Comparison of ENCODE assay signal across 14 cellular contexts in genomic region chr5:54470191-54470590, GRCh38. TPM values are rescaled to one million over a fixed set of nuclear protein-coding genes. Genes with fewer than 3 reads are reported as not detected.
A peak's percentile ranks its signal among the peaks of the same experiment; 100 is the strongest.
DNase-seq lines count a peak whose midpoint lies in the region; ATAC-seq and TF ChIP-seq lines count a peak whose summit lies in the region.
"Had no signal": no experiment of that assay in that cellular context is flagged by ENCODE, and none has a peak within 500 bp of the region (broad histone marks: within the 10 kb centered on the region; RNA-seq: fewer than 3 reads in every experiment).

No MANE protein-coding gene starts in this region.

- no peaks in the 10 kb centered on the region for H3K27me3 ChIP-seq in BLaER1
- no peaks in the 10 kb centered on the region for H3K27me3 ChIP-seq in endodermal cell (ENCODE audit: control insufficient read depth, insufficient read depth, low read length, poor library complexity, severe bottlenecking)
- no peaks in the 10 kb centered on the region for H3K27me3 ChIP-seq in ovary

- no peak overlapping the region for H3K27ac ChIP-seq in BLaER1
- no peak overlapping the region for H3K27ac ChIP-seq in endodermal cell (ENCODE audit: low read depth, low read length)
- H3K27ac ChIP-seq in ovary, result peak overlapping the region in 1 of 2 donors; percentile 1
- H3K27ac ChIP-seq: SK-N-MC had no signal

- CTCF ChIA-PET in activated CD8-positive, alpha-beta T cell treated with anti-CD3 and anti-CD28 coated beads for 36 hours (lab: Charles Lee), result interaction anchor here (3.7 kb wide), 1 partner anchor 19 kb away, joined by 20 read pairs; no protein-coding TSS in a partner anchor

- no peak overlapping the region for H3K4me3 Mint-ChIP-seq in endodermal cell
- no peak overlapping the region for H3K4me3 Mint-ChIP-seq in activated naive CD8-positive, alpha-beta T cell treated with anti-CD3 and anti-CD28 coated beads, Interleukin-2, amount 50 U/mL, for 24 hours
- H3K4me3 Mint-ChIP-seq in stimulated activated naive CD8-positive, alpha-beta T cell treated with anti-CD3 and anti-CD28 coated beads, Interleukin-15, amount 100 ng/mL, for 72 hours, result no peak overlapping the region
- H3K4me3 Mint-ChIP-seq in activated CD8-positive, alpha-beta T cell treated with anti-CD3 and anti-CD28 coated beads for 36 hours, result no peak overlapping the region

- H3K27ac Mint-ChIP-seq in endodermal cell, result no peak overlapping the region
- no peak overlapping the region for H3K27ac Mint-ChIP-seq in activated naive CD8-positive, alpha-beta T cell treated with anti-CD3 and anti-CD28 coated beads, Interleukin-2, amount 50 U/mL, for 24 hours
- H3K27ac Mint-ChIP-seq in stimulated activated naive CD8-positive, alpha-beta T cell treated with anti-CD3 and anti-CD28 coated beads, Interleukin-15, amount 100 ng/mL, for 72 hours, result no peak overlapping the region
- no peak overlapping the region for H3K27ac Mint-ChIP-seq in activated CD8-positive, alpha-beta T cell treated with anti-CD3 and anti-CD28 coated beads for 36 hours

- peak; percentile 30 for DNase-seq in LHCN-M2 (ENCODE audit: low read depth)
- no peak for DNase-seq in endodermal cell
- DNase-seq in ovary, result no peak
- no peak for DNase-seq in activated naive CD8-positive, alpha-beta T cell treated with anti-CD3 and anti-CD28 coated beads, Interleukin-2, amount 50 U/mL, for 24 hours
- DNase-seq in stimulated activated naive CD8-positive, alpha-beta T cell treated with anti-CD3 and anti-CD28 coated beads, Interleukin-15, amount 100 ng/mL, for 72 hours, result no peak
- no peak for DNase-seq in GM19240 (ENCODE audit: insufficient read length, low spot score)
- DNase-seq in activated CD8-positive, alpha-beta T cell treated with anti-CD3 and anti-CD28 coated beads for 36 hours, result no peak
- DNase-seq: activated T-cell treated with anti-CD3 and anti-CD28 coated beads, Interleukin-2, amount 50 U/mL, for 48 hours; COR-L47; midbrain; NCI-H1930; retina had no signal

- H3K36me3 ChIP-seq in BLaER1, result no peaks in the 10 kb centered on the region
- H3K36me3 ChIP-seq in endodermal cell (ENCODE audit: control insufficient read depth, insufficient read depth, low read length), result no peaks in the 10 kb centered on the region
- no peaks in the 10 kb centered on the region for H3K36me3 ChIP-seq in ovary

- WGBS in endodermal cell (ENCODE audit: insufficient coverage in 1 of 2, insufficient read length in 1 of 2), 2 experiments, result 88% methylated on average over 2 of the region's 2 CpGs; no CpG with 5 or more reads in 1 of the 2 experiments
- WGBS in ovary, 3 donors, result 3 to 10% (median 7%) methylated on average over 2 of the region's 2 CpGs

- no peak overlapping the region for H3K4me3 ChIP-seq in BLaER1
- peak overlapping the region; percentile 61 for H3K4me3 ChIP-seq in endodermal cell (ENCODE audit: low read length)
- peak overlapping the region; percentile 19 for H3K4me3 ChIP-seq in ovary
- H3K4me3 ChIP-seq: SK-N-MC had no signal

- ATAC-seq in activated naive CD8-positive, alpha-beta T cell treated with anti-CD3 and anti-CD28 coated beads, Interleukin-2, amount 50 U/mL, for 24 hours, result no peak
- ATAC-seq in stimulated activated naive CD8-positive, alpha-beta T cell treated with anti-CD3 and anti-CD28 coated beads, Interleukin-15, amount 100 ng/mL, for 72 hours, result no peak
- ATAC-seq in activated CD8-positive, alpha-beta T cell treated with anti-CD3 and anti-CD28 coated beads for 36 hours, result no peak

- intact Hi-C loops in ovary (cut with DNase I), result no loop called here
- intact Hi-C loops in activated CD8-positive, alpha-beta T cell treated with anti-CD3 and anti-CD28 coated beads for 36 hours (cut with micrococcal nuclease), result no loop called here

- TF ChIP-seq POLR2A in ovary (IDR thresholded peaks at IDR 0.05), result no peak

- TF ChIP-seq EP300 in ovary (IDR thresholded peaks at IDR 0.05), result no peak

- H3K9me3 Mint-ChIP-seq in endodermal cell, result no peaks in the 10 kb centered on the region
- no peaks in the 10 kb centered on the region for H3K9me3 Mint-ChIP-seq in activated naive CD8-positive, alpha-beta T cell treated with anti-CD3 and anti-CD28 coated beads, Interleukin-2, amount 50 U/mL, for 24 hours
- H3K9me3 Mint-ChIP-seq in stimulated activated naive CD8-positive, alpha-beta T cell treated with anti-CD3 and anti-CD28 coated beads, Interleukin-15, amount 100 ng/mL, for 72 hours, result no peaks in the 10 kb centered on the region
- peaks cover 2% of the 10 kb centered on the region for H3K9me3 Mint-ChIP-seq in activated CD8-positive, alpha-beta T cell treated with anti-CD3 and anti-CD28 coated beads for 36 hours

- H3K27me3 Mint-ChIP-seq in endodermal cell (ENCODE audit: insufficient read depth), result no peaks in the 10 kb centered on the region
- peaks cover 1% of the 10 kb centered on the region for H3K27me3 Mint-ChIP-seq in activated naive CD8-positive, alpha-beta T cell treated with anti-CD3 and anti-CD28 coated beads, Interleukin-2, amount 50 U/mL, for 24 hours
- H3K27me3 Mint-ChIP-seq in stimulated activated naive CD8-positive, alpha-beta T cell treated with anti-CD3 and anti-CD28 coated beads, Interleukin-15, amount 100 ng/mL, for 72 hours, result peaks cover 8% of the 10 kb centered on the region
- peaks cover 3% of the 10 kb centered on the region for H3K27me3 Mint-ChIP-seq in activated CD8-positive, alpha-beta T cell treated with anti-CD3 and anti-CD28 coated beads for 36 hours

- H3K4me1 ChIP-seq in BLaER1 (peaks cover 19% of the 10 kb centered on the region), endodermal cell (ENCODE audit: control insufficient read depth, insufficient read depth, low read length) (peaks cover 16% of the 10 kb centered on the region), ovary (ENCODE audit: insufficient read depth) (peaks cover 4% of the 10 kb centered on the region)

- POLR2A ChIA-PET in activated CD8-positive, alpha-beta T cell treated with anti-CD3 and anti-CD28 coated beads for 36 hours (lab: Charles Lee), result no interaction called here

- H3K9ac ChIP-seq in BLaER1 (no peak overlapping the region), endodermal cell (ENCODE audit: extremely low read depth, low read length, poor library complexity, severe bottlenecking) (no peak overlapping the region)

- H3K36me3 Mint-ChIP-seq in endodermal cell (ENCODE audit: low read depth), result no peaks in the 10 kb centered on the region
- no peaks in the 10 kb centered on the region for H3K36me3 Mint-ChIP-seq in activated naive CD8-positive, alpha-beta T cell treated with anti-CD3 and anti-CD28 coated beads, Interleukin-2, amount 50 U/mL, for 24 hours (ENCODE audit: low read depth)
- H3K36me3 Mint-ChIP-seq in activated CD8-positive, alpha-beta T cell treated with anti-CD3 and anti-CD28 coated beads for 36 hours (ENCODE audit: low read depth), result no peaks in the 10 kb centered on the region

- TF ChIP-seq CTCF in endodermal cell (conservative IDR thresholded peaks at IDR 0.05), result no peak
- no peak for TF ChIP-seq CTCF in ovary (IDR thresholded peaks at IDR 0.05)
- no peak for TF ChIP-seq CTCF in activated CD8-positive, alpha-beta T cell treated with anti-CD3 and anti-CD28 coated beads for 36 hours (IDR thresholded peaks at IDR 0.05)

- peaks cover 21% of the 10 kb centered on the region for H3K4me1 Mint-ChIP-seq in endodermal cell
- H3K4me1 Mint-ChIP-seq in activated naive CD8-positive, alpha-beta T cell treated with anti-CD3 and anti-CD28 coated beads, Interleukin-2, amount 50 U/mL, for 24 hours, result peaks cover 7% of the 10 kb centered on the region
- peaks cover 8% of the 10 kb centered on the region for H3K4me1 Mint-ChIP-seq in stimulated activated naive CD8-positive, alpha-beta T cell treated with anti-CD3 and anti-CD28 coated beads, Interleukin-15, amount 100 ng/mL, for 72 hours
- peaks cover 4% of the 10 kb centered on the region for H3K4me1 Mint-ChIP-seq in activated CD8-positive, alpha-beta T cell treated with anti-CD3 and anti-CD28 coated beads for 36 hours (ENCODE audit: low read depth)

- H3K9me3 ChIP-seq in BLaER1, result peaks cover 16% of the 10 kb centered on the region
- no peaks in the 10 kb centered on the region for H3K9me3 ChIP-seq in endodermal cell (ENCODE audit: control insufficient read depth, low read length)
- H3K9me3 ChIP-seq in ovary, result no peaks in the 10 kb centered on the region

- peak overlapping the region; percentile 46 for H3K4me2 ChIP-seq in BLaER1

- H4K20me1 ChIP-seq in BLaER1, result no peaks in the 10 kb centered on the region

RNA-seq across cellular contexts. Expression of gene HSPB3, which starts 14.7 kb away (rescaled TPM):
- 13.3 and 30.5 TPM in 2 replicates for total RNA-seq in LHCN-M2 (2014; rRNA removed)
- polyA plus RNA-seq in LHCN-M2 (2012), result 75.8 TPM
- not detected for total RNA-seq in endodermal cell
- polyA plus RNA-seq in endodermal cell (2013, experiment 1 of 2), result not detected
- polyA plus RNA-seq in endodermal cell (2013, experiment 2 of 2), result not detected
- total RNA-seq in ovary, result 1 to 10 TPM in 4 of 7 donors, under 1 TPM in 1, not detected in 2; 0.58 to 3.7 (median 1.2) TPM
- polyA plus RNA-seq in ovary, result 1 to 10 TPM; 2.1 to 3.8 TPM
- total RNA-seq in activated CD8-positive, alpha-beta T cell treated with anti-CD3 and anti-CD28 coated beads for 36 hours, result not detected

RNA-seq across cellular contexts. Expression of gene SNX18, which starts 47.4 kb away (rescaled TPM):
- total RNA-seq in LHCN-M2 (2014; rRNA removed) (32.8 and 36.8 TPM in 2 replicates), endodermal cell (10 to 100 TPM; 19.7 to 20.5 TPM), ovary (10 to 100 TPM; 34.7 to 62.4 (median 47.3) TPM)
- polyA plus RNA-seq in LHCN-M2 (2012), result 12.0 TPM
- 13.9 TPM for polyA plus RNA-seq in endodermal cell (2013, experiment 1 of 2)
- 14.0 TPM for polyA plus RNA-seq in endodermal cell (2013, experiment 2 of 2)
- 10 to 100 TPM; 29.6 to 32.4 TPM for polyA plus RNA-seq in ovary
- total RNA-seq in activated CD8-positive, alpha-beta T cell treated with anti-CD3 and anti-CD28 coated beads for 36 hours, result 1 to 10 TPM; 5.9 to 6.8 TPM
